In genomic region chr2:159712929-159713575, GRCh38 we compare ENCODE assay signal across 8 cellular contexts. TPM values are rescaled to one million over a fixed set of nuclear protein-coding genes. Genes with fewer than 3 reads are reported as not detected.
DNase-seq lines count a peak whose midpoint lies in the region; ATAC-seq, FAIRE-seq and TF ChIP-seq lines count a peak whose summit lies in the region.

No MANE protein-coding gene starts in this region.

- CTCF ChIA-PET in BJ (lab: Yijun Ruan, JAX), result interaction anchor here (0.5 kb wide), 1 partner anchor 285 kb away, joined by 3 read pairs; no protein-coding TSS in a partner anchor

- H3K4me3 Mint-ChIP-seq in stimulated activated naive CD8-positive, alpha-beta T cell treated with anti-CD3 and anti-CD28 coated beads, Interleukin-15, amount 100 ng/mL, for 72 hours, result peak overlapping the region; percentile 100

- H3K9ac ChIP-seq in kidney (ENCODE audit: low read length in 2 of 2), result peak overlapping the region; percentile 84 to 96

- H3K4me1 Mint-ChIP-seq in stimulated activated naive CD8-positive, alpha-beta T cell treated with anti-CD3 and anti-CD28 coated beads, Interleukin-15, amount 100 ng/mL, for 72 hours, result peaks cover 33% of the 10 kb centered on the region

- no peaks in the 10 kb centered on the region for H3K9me3 ChIP-seq in kidney (ENCODE audit: control insufficient read depth in 1 of 2, low read length in 2 of 2)

- H3K27ac ChIP-seq in kidney (ENCODE audit: low read depth in 2 of 2, low read length in 2 of 2), result peak overlapping the region; percentile 98 to 99

- intact Hi-C loops in kidney (cut with DNase I), result no loop called here

- in situ Hi-C loops in astrocyte of the cerebellum (cut with HindIII; ENCODE audit: low sequenced_read_pairs) (no loop called here), GM13976 (cut with MboI; ENCODE audit: low sequenced_read_pairs, unreplicated experiment) (no loop called here)

- POLR2A ChIA-PET in BJ (lab: Charles Lee), result no interaction called here

- TF ChIP-seq CTCF in BJ (IDR thresholded peaks at IDR 0.05; ENCODE audit: insufficient read depth, low read depth, low read length) (no peak), astrocyte of the cerebellum (IDR thresholded peaks at IDR 0.05; ENCODE audit: low read depth, low read length, missing control alignments) (no peak), kidney (IDR thresholded peaks at IDR 0.05; ENCODE audit: borderline replicate concordance, extremely low read depth, insufficient read depth) (no peak), GM13976 (IDR thresholded peaks at IDR 0.05; ENCODE audit: borderline replicate concordance, control extremely low read depth, extremely low read depth, insufficient read depth, missing control alignments) (no peak)

- no peaks in the 10 kb centered on the region for H3K27me3 ChIP-seq in BJ (ENCODE audit: control insufficient read depth, insufficient read depth, low read length)

- peak; percentile 7 for ATAC-seq in GM19351 (IDR thresholded peaks at IDR 0.05; ENCODE audit: unreplicated experiment)
- no peak for ATAC-seq in stimulated activated naive CD8-positive, alpha-beta T cell treated with anti-CD3 and anti-CD28 coated beads, Interleukin-15, amount 100 ng/mL, for 72 hours

- H3K27me3 Mint-ChIP-seq in stimulated activated naive CD8-positive, alpha-beta T cell treated with anti-CD3 and anti-CD28 coated beads, Interleukin-15, amount 100 ng/mL, for 72 hours, result no peaks in the 10 kb centered on the region

- no peak for FAIRE-seq in kidney (lab: Jason Lieb, UNC)

- H3K9me3 Mint-ChIP-seq in stimulated activated naive CD8-positive, alpha-beta T cell treated with anti-CD3 and anti-CD28 coated beads, Interleukin-15, amount 100 ng/mL, for 72 hours, result no peaks in the 10 kb centered on the region

- DNase-seq in BJ (ENCODE audit: low read depth) (no peak), KG1 (lab: John Stamatoyannopoulos, UW) (peak; percentile 69), astrocyte of the cerebellum (ENCODE audit: low read depth) (no peak), kidney (no peak), GM13976 (ENCODE audit: low spot score) (no peak), D341Med (ENCODE audit: low spot score) (no peak)
- no peak for DNase-seq in stimulated activated naive CD8-positive, alpha-beta T cell treated with anti-CD3 and anti-CD28 coated beads, Interleukin-15, amount 100 ng/mL, for 72 hours

- H3K4me3 ChIP-seq in BJ (ENCODE audit: low read depth, low read length) (peak overlapping the region; percentile 87), astrocyte of the cerebellum (ENCODE audit: low read depth, low read length) (peak overlapping the region; percentile 75), kidney (ENCODE audit: low read length in 2 of 2) (peak overlapping the region; percentile 92)

- H3K4me1 ChIP-seq in kidney (ENCODE audit: control insufficient read depth in 1 of 2, insufficient read depth in 1 of 2, low read depth in 1 of 2, low read length in 2 of 2), result peaks cover 12 to 17% of the 10 kb centered on the region in 2 donors

- H3K27ac Mint-ChIP-seq in stimulated activated naive CD8-positive, alpha-beta T cell treated with anti-CD3 and anti-CD28 coated beads, Interleukin-15, amount 100 ng/mL, for 72 hours, result peak overlapping the region; percentile 100

- H3K36me3 ChIP-seq in BJ (ENCODE audit: control insufficient read depth, insufficient read depth, low read length) (peaks cover 6% of the 10 kb centered on the region), kidney (ENCODE audit: control insufficient read depth in 1 of 2, insufficient read depth in 2 of 2, low read length in 2 of 2) (peaks cover 3 to 14% of the 10 kb centered on the region in 2 donors)

RNA-seq across cellular contexts. Expression of gene MARCHF7, which starts 0.7 kb away (rescaled TPM):
- 24.5 and 40.9 TPM in 2 replicates for polyA plus RNA-seq in BJ (2011; rRNA removed)
- polyA minus RNA-seq in BJ (2011; rRNA and poly(A)+ RNA removed), result 22.4 and 29.9 TPM in 2 replicates
- total RNA-seq in kidney, result 79.0 TPM
- 24.8 TPM for polyA plus RNA-seq in kidney (ENCODE audit: insufficient read depth, low read depth, low replicate concordance)
